ENCODE assay signal across 9 cellular contexts in the genomic region with DNA sequence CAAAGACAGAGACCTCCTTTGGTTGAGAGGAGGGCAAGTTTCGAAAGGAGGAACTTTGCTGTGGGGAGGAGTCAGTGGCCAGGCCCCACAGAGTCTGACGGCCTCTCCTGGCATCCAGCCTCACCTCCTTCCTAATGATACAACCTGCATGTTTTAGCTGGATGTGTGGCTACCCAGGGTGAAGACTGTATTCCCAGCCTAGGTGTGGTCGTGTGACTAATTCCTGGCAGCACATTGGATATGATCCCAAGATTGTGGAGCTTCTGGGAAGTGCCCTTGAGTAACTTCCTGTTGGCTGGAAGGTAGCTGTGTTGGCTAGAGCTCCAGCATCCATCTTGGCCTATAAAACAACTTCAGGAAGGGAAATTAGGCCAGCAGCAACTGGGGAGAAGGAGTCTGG. TPM values are rescaled to one million over a fixed set of nuclear protein-coding genes. Genes with fewer than 3 reads are reported as not detected.
DNase-seq lines count a peak whose midpoint lies in the region; ATAC-seq and TF ChIP-seq lines count a peak whose summit lies in the region.
"Had no signal": no experiment of that assay in that cellular context is flagged by ENCODE, and none has a peak within 500 bp of the region (broad histone marks: within the 10 kb centered on the region; RNA-seq: fewer than 3 reads in every experiment).

No MANE protein-coding gene starts in this region.

- H4K91ac ChIP-seq in trophoblast cell (ENCODE audit: low read depth, low read length): no peak overlapping the region

- H3K79me1 ChIP-seq in trophoblast cell (ENCODE audit: low read length): no peaks in the 10 kb centered on the region

- no peak overlapping the region for H3K27ac ChIP-seq in trophoblast cell (ENCODE audit: low read depth, low read length)

- H3K4ac ChIP-seq in trophoblast cell (ENCODE audit: low read depth, low read length): no peak overlapping the region

- no peak overlapping the region for H2BK120ac ChIP-seq in trophoblast cell (ENCODE audit: insufficient read depth, low read length, poor library complexity)

- H2AFZ ChIP-seq in trophoblast cell (ENCODE audit: insufficient read depth, low read length, poor library complexity): no peak overlapping the region

- no peak overlapping the region for H3K4me2 ChIP-seq in trophoblast cell (ENCODE audit: low read length)

- no peak overlapping the region for H2AK5ac ChIP-seq in trophoblast cell (ENCODE audit: low read length)

- no peak overlapping the region for H2BK12ac ChIP-seq in trophoblast cell (ENCODE audit: low read length)

- DNase-seq in GM04503 (ENCODE audit: low read depth) (peak; percentile 42), foreskin fibroblast (peak; percentile 41 to 59), trophoblast cell (peak; percentile 87), NCI-H2227 treated with DMSO at 0.1 percent for 48 hours (lab: John Stamatoyannopoulos, UW) (no peak), BE2C (no peak)
- DNase-seq in effector CD4-positive, alpha-beta T cell: no peak
- DNase-seq: activated CD4-positive, alpha-beta T cell treated with anti-CD3 and anti-CD28 coated beads, Interleukin-2, amount 10 ng/mL, durations not matched to agents 24 days and 14 days had no signal

- no peak overlapping the region for H4K12ac ChIP-seq in trophoblast cell (ENCODE audit: low read depth, low read length)

- H3K36me3 ChIP-seq in trophoblast cell (ENCODE audit: control insufficient read depth in 1 of 2, insufficient read depth in 2 of 2, low read length in 2 of 2) (no peaks in the 10 kb centered on the region), BE2C (no peaks in the 10 kb centered on the region)

- H3K9me3 ChIP-seq in trophoblast cell (ENCODE audit: insufficient read depth, low read depth, low read length) (peaks cover 10% of the 10 kb centered on the region), BE2C (no peaks in the 10 kb centered on the region)

- no peak for ATAC-seq in HG03097 (IDR thresholded peaks at IDR 0.05; ENCODE audit: low FRiP score, unreplicated experiment)

- H3K4me3 ChIP-seq in foreskin fibroblast (ENCODE audit: low read depth in 1 of 2, low read length in 2 of 2): no peak overlapping the region
- H3K4me3 ChIP-seq in trophoblast cell (ENCODE audit: low read depth, low read length): no peak overlapping the region
- H3K4me3 ChIP-seq in BE2C (ENCODE audit: low read depth, low read length): no peak overlapping the region

- H3K9ac ChIP-seq in trophoblast cell (ENCODE audit: low read length): no peak overlapping the region

- TF ChIP-seq CTCF in foreskin fibroblast (IDR thresholded peaks at IDR 0.05; ENCODE audit: low read depth, low read length) (no peak), BE2C (IDR thresholded peaks at IDR 0.05; ENCODE audit: low read depth, low read length) (no peak)

- no peaks in the 10 kb centered on the region for H3K79me2 ChIP-seq in trophoblast cell (ENCODE audit: control insufficient read depth, insufficient read depth, low read length, poor library complexity)

- no peak overlapping the region for H3K14ac ChIP-seq in trophoblast cell (ENCODE audit: low read length)

- H4K8ac ChIP-seq in trophoblast cell (ENCODE audit: low read depth, low read length): no peak overlapping the region

- no peak overlapping the region for H2BK5ac ChIP-seq in trophoblast cell (ENCODE audit: low read depth, low read length, poor library complexity)

- WGBS in trophoblast cell (ENCODE audit: extremely low coverage, insufficient coverage, insufficient read length): no CpG with 5 or more reads among the region's 3 CpGs

- H3K27me3 ChIP-seq in trophoblast cell (ENCODE audit: insufficient read depth, low read length): no peaks in the 10 kb centered on the region
- H3K27me3 ChIP-seq in BE2C: peaks cover 5% of the 10 kb centered on the region

- H3K23ac ChIP-seq in trophoblast cell (ENCODE audit: low read length): no peak overlapping the region

- no peaks in the 10 kb centered on the region for H3K4me1 ChIP-seq in trophoblast cell (ENCODE audit: control insufficient read depth in 1 of 2, insufficient read depth in 2 of 2, low read length in 2 of 2)
- no peaks in the 10 kb centered on the region for H3K4me1 ChIP-seq in BE2C

- H3K18ac ChIP-seq in trophoblast cell (ENCODE audit: low read length): no peak overlapping the region

TF ChIP-seq in PFSK-1, 5 proteins besides CTCF, POLR2A, EP300 and RAD21:
- TF ChIP-seq REST (IDR thresholded peaks at IDR 0.05; ENCODE audit: insufficient read depth in 1 of 2, low read depth in 2 of 2, low read length in 2 of 2): peak in 1 of 2 experiments; percentile 48; a peak in 1 of 4 replicates
- 0 out of 2 replicates have a peak, but pooled peaks have one; percentile 15 for TF ChIP-seq POLR2AphosphoS5 (IDR thresholded peaks at IDR 0.05; ENCODE audit: low read depth, low read length)
- no peak for TF ChIP-seq FOXP2 (optimal IDR thresholded peaks at IDR 0.05; ENCODE audit: borderline replicate concordance, extremely low read depth, extremely low read length, insufficient read depth)

RNA-seq across cellular contexts. Expression of gene LPCAT1, which starts 19.0 kb away (rescaled TPM):
- polyA plus RNA-seq in PFSK-1 (2012; ENCODE audit: insufficient read length, low read depth): 79.9 TPM
- polyA plus RNA-seq in trophoblast cell (2013): 199 and 206 TPM in 2 replicates
- polyA plus RNA-seq in BE2C (2012; ENCODE audit: insufficient read depth, insufficient read length, low read depth): 28.2 TPM

Comparison
In these comparisons a context has a peak if more than half of its experiments do, and no peak if none do; other contexts are left out.
1. DNase-seq: peak in GM04503 (single experiment), foreskin fibroblast (2 of 2) and trophoblast cell (2 of 2); none in NCI-H2227 treated with DMSO at 0.1 percent for 48 hours (single experiment), BE2C (single experiment) and effector CD4-positive, alpha-beta T cell (single experiment).